22 cellular contexts compared by ENCODE assay signal in genomic region chr20:1855690-1856089, GRCh38. TPM values are rescaled to one million over a fixed set of nuclear protein-coding genes. Genes with fewer than 3 reads are reported as not detected.
DNase-seq lines count a peak whose midpoint lies in the region; ATAC-seq and TF ChIP-seq lines count a peak whose summit lies in the region.
"Had no signal": no experiment of that assay in that cellular context is flagged by ENCODE, and none has a peak within 500 bp of the region (broad histone marks: within the 10 kb centered on the region; RNA-seq: fewer than 3 reads in every experiment).

No MANE protein-coding gene starts in this region.

- H3K4me3 ChIP-seq in Caco-2 (ENCODE audit: low read depth, low read length) (no peak overlapping the region), hepatocyte (no peak overlapping the region)
- H3K4me3 ChIP-seq: A549; BLaER1 treated with 17β-estradiol and CSF1 and Interleukin-3, amounts not matched to agents 10 nM and 100 nM; GM12878 had no signal

- WGBS in hepatocyte (ENCODE audit: low lambda C conversion rate, missing lambda C conversion rate), result 47% methylated on average over 1 of the region's 1 CpG

- H4K20me1 ChIP-seq in hepatocyte (ENCODE audit: insufficient read depth, poor library complexity, severe bottlenecking), result no peaks in the 10 kb centered on the region
- H4K20me1 ChIP-seq: BLaER1 treated with 17β-estradiol and CSF1 and Interleukin-3, amounts not matched to agents 10 nM and 100 nM had no signal

- H3K27me3 Mint-ChIP-seq in activated naive CD4-positive, alpha-beta T cell treated with anti-CD3 and anti-CD28 coated beads, Interleukin-2, amount 50 U/mL, for 24 hours, result no peaks in the 10 kb centered on the region
- H3K27me3 Mint-ChIP-seq in Caco-2 (ENCODE audit: insufficient read depth, unreplicated experiment), result no peaks in the 10 kb centered on the region
- peaks cover 0 to 5% of the 10 kb centered on the region in 2 donors for H3K27me3 Mint-ChIP-seq in stimulated activated naive B cell treated with anti-CD40 and anti-IgM and Interleukin-4, amounts not matched to agents 10 μg/mL and 1 μg/mL and 100 μg/mL, for 72 hours

- peaks cover 51% of the 10 kb centered on the region for H3K4me1 ChIP-seq in Caco-2
- peaks cover 6% of the 10 kb centered on the region for H3K4me1 ChIP-seq in hepatocyte (ENCODE audit: insufficient read depth)
- H3K4me1 ChIP-seq: A549 had no signal

- H3K27me3 ChIP-seq in Caco-2 (replicated peaks; ENCODE audit: control insufficient read depth, insufficient read depth, low read length) (no peaks in the 10 kb centered on the region), hepatocyte (no peaks in the 10 kb centered on the region)

- peaks cover 8% of the 10 kb centered on the region for H3K4me1 Mint-ChIP-seq in activated naive CD4-positive, alpha-beta T cell treated with anti-CD3 and anti-CD28 coated beads, Interleukin-2, amount 50 U/mL, for 24 hours
- H3K4me1 Mint-ChIP-seq in Caco-2 (ENCODE audit: low read depth, unreplicated experiment), result peaks cover 33% of the 10 kb centered on the region
- H3K4me1 Mint-ChIP-seq in stimulated activated naive B cell treated with anti-CD40 and anti-IgM and Interleukin-4, amounts not matched to agents 10 μg/mL and 1 μg/mL and 100 μg/mL, for 72 hours, result peaks cover 38 to 58% of the 10 kb centered on the region in 2 donors

- no peak overlapping the region for H3K4me3 Mint-ChIP-seq in activated naive CD4-positive, alpha-beta T cell treated with anti-CD3 and anti-CD28 coated beads, Interleukin-2, amount 50 U/mL, for 24 hours
- H3K4me3 Mint-ChIP-seq in Caco-2 (ENCODE audit: unreplicated experiment), result peak overlapping the region; percentile 20
- no peak overlapping the region for H3K4me3 Mint-ChIP-seq in stimulated activated naive B cell treated with anti-CD40 and anti-IgM and Interleukin-4, amounts not matched to agents 10 μg/mL and 1 μg/mL and 100 μg/mL, for 72 hours
- H3K4me3 Mint-ChIP-seq: B cell; CD4-positive, alpha-beta T cell; CD8-positive, alpha-beta T cell had no signal

- no peaks in the 10 kb centered on the region for H3K9me3 Mint-ChIP-seq in activated naive CD4-positive, alpha-beta T cell treated with anti-CD3 and anti-CD28 coated beads, Interleukin-2, amount 50 U/mL, for 24 hours
- H3K9me3 Mint-ChIP-seq in activated naive CD4-positive, alpha-beta T cell treated with anti-CD3 and anti-CD28 coated beads, Interleukin-2, amount 50 U/mL, for 72 hours, result no peaks in the 10 kb centered on the region
- H3K9me3 Mint-ChIP-seq in Caco-2 (ENCODE audit: unreplicated experiment), result no peaks in the 10 kb centered on the region
- H3K9me3 Mint-ChIP-seq in stimulated activated naive B cell treated with anti-CD40 and anti-IgM and Interleukin-4, amounts not matched to agents 10 μg/mL and 1 μg/mL and 100 μg/mL, for 72 hours, result no peaks in the 10 kb centered on the region
- H3K9me3 Mint-ChIP-seq: CD8-positive, alpha-beta T cell had no signal

- H3K27ac Mint-ChIP-seq in activated naive CD4-positive, alpha-beta T cell treated with anti-CD3 and anti-CD28 coated beads, Interleukin-2, amount 50 U/mL, for 24 hours, result peak overlapping the region; percentile 37
- H3K27ac Mint-ChIP-seq in activated naive CD4-positive, alpha-beta T cell treated with anti-CD3 and anti-CD28 coated beads, Interleukin-2, amount 50 U/mL, for 72 hours, result no peak overlapping the region
- peak overlapping the region; percentile 74 for H3K27ac Mint-ChIP-seq in Caco-2 (ENCODE audit: unreplicated experiment)
- H3K27ac Mint-ChIP-seq in stimulated activated naive B cell treated with anti-CD40 and anti-IgM and Interleukin-4, amounts not matched to agents 10 μg/mL and 1 μg/mL and 100 μg/mL, for 72 hours, result peak overlapping the region; percentile 20
- H3K27ac Mint-ChIP-seq: B cell; CD4-positive, alpha-beta T cell; CD8-positive, alpha-beta T cell had no signal

- no peak for DNase-seq in activated naive CD4-positive, alpha-beta T cell treated with anti-CD3 and anti-CD28 coated beads, Interleukin-2, amount 50 U/mL, for 72 hours (ENCODE audit: low spot score in 2 of 2)
- DNase-seq in Caco-2 (no peak), hepatocyte (ENCODE audit: low spot score) (no peak), NCI-H1436 treated with DMSO at 0.1 percent for 48 hours (lab: John Stamatoyannopoulos, UW) (no peak)
- DNase-seq in stimulated activated naive B cell treated with anti-CD40 and anti-IgM and Interleukin-4, amounts not matched to agents 10 μg/mL and 1 μg/mL and 100 μg/mL, for 72 hours, result no peak
- DNase-seq: AML-193; CD4-positive, alpha-beta T cell; CD8-positive, alpha-beta T cell; DMS153; DMS53; DMS79; DND-41; EL; GDM1 had no signal

- no peaks in the 10 kb centered on the region for H3K79me2 ChIP-seq in hepatocyte

- POLR2A ChIA-PET in Caco-2 (lab: Charles Lee), result no interaction called here

- no peaks in the 10 kb centered on the region for H3K9me3 ChIP-seq in Caco-2
- H3K9me3 ChIP-seq in hepatocyte (ENCODE audit: low read depth), result no peaks in the 10 kb centered on the region
- H3K9me3 ChIP-seq: A549; BLaER1 treated with 17β-estradiol and CSF1 and Interleukin-3, amounts not matched to agents 10 nM and 100 nM had no signal

- H3K4me2 ChIP-seq in hepatocyte, result no peak overlapping the region
- H3K4me2 ChIP-seq: A549 had no signal

- H3K9me2 ChIP-seq in hepatocyte (replicated peaks; ENCODE audit: insufficient read depth), result no peaks in the 10 kb centered on the region

- H3K27ac ChIP-seq in hepatocyte, result peak overlapping the region; percentile 46
- H3K27ac ChIP-seq: 22Rv1; A549; BLaER1 treated with 17β-estradiol and CSF1 and Interleukin-3, amounts not matched to agents 10 nM and 100 nM; C4-2B had no signal

- intact Hi-C loops in Caco-2 (cut with micrococcal nuclease; ENCODE audit: unreplicated experiment), result loop anchor here (1.0 kb wide), 2 partner anchors 19 to 53 kb away; no protein-coding TSS in a partner anchor

- TF ChIP-seq CTCF in Caco-2 (IDR thresholded peaks at IDR 0.05; ENCODE audit: insufficient read depth in 1 of 2, low read depth in 1 of 2, low read length in 1 of 2, severe bottlenecking in 1 of 2, unreplicated experiment in 1 of 2) (no peak), hepatocyte (IDR thresholded peaks at IDR 0.05; ENCODE audit: poor library complexity) (no peak)

- no TSS peak for BruUV-seq in Caco-2 (replicated peaks; lab: Mats Ljungman, UMichigan)

- H3K36me3 ChIP-seq in Caco-2 (ENCODE audit: control insufficient read depth, insufficient read depth, low read length) (no peaks in the 10 kb centered on the region), hepatocyte (replicated peaks; ENCODE audit: insufficient read depth, low read depth) (no peaks in the 10 kb centered on the region)
- H3K36me3 ChIP-seq: BLaER1 treated with 17β-estradiol and CSF1 and Interleukin-3, amounts not matched to agents 10 nM and 100 nM had no signal

- CTCF ChIA-PET in Caco-2 (lab: Charles Lee), result interaction anchor here (0.8 to 2.5 kb wide), 3 partner anchors 13 to 53 kb away, joined by 4 to 14 read pairs (median 4); no protein-coding TSS in a partner anchor

- no peak overlapping the region for H2AFZ ChIP-seq in hepatocyte

- ATAC-seq in activated naive CD4-positive, alpha-beta T cell treated with anti-CD3 and anti-CD28 coated beads, Interleukin-2, amount 50 U/mL, for 72 hours, result no peak
- ATAC-seq in stimulated activated naive B cell treated with anti-CD40 and anti-IgM and Interleukin-4, amounts not matched to agents 10 μg/mL and 1 μg/mL and 100 μg/mL, for 72 hours (replicated peaks), result no peak
- no peak for ATAC-seq in HG02678 (IDR thresholded peaks at IDR 0.05; ENCODE audit: unreplicated experiment)
- ATAC-seq: A549; CD8-positive, alpha-beta T cell; GM12878 had no signal

- H3K36me3 Mint-ChIP-seq in activated naive CD4-positive, alpha-beta T cell treated with anti-CD3 and anti-CD28 coated beads, Interleukin-2, amount 50 U/mL, for 24 hours, result no peaks in the 10 kb centered on the region
- no peaks in the 10 kb centered on the region for H3K36me3 Mint-ChIP-seq in activated naive CD4-positive, alpha-beta T cell treated with anti-CD3 and anti-CD28 coated beads, Interleukin-2, amount 50 U/mL, for 72 hours
- H3K36me3 Mint-ChIP-seq in Caco-2 (ENCODE audit: insufficient read depth, unreplicated experiment), result no peaks in the 10 kb centered on the region
- no peaks in the 10 kb centered on the region for H3K36me3 Mint-ChIP-seq in stimulated activated naive B cell treated with anti-CD40 and anti-IgM and Interleukin-4, amounts not matched to agents 10 μg/mL and 1 μg/mL and 100 μg/mL, for 72 hours
- H3K36me3 Mint-ChIP-seq: CD8-positive, alpha-beta T cell had no signal

RNA-seq across cellular contexts. Expression of gene SIRPA, which starts 39.5 kb away (rescaled TPM):
- total RNA-seq in activated naive CD4-positive, alpha-beta T cell treated with anti-CD3 and anti-CD28 coated beads, Interleukin-2, amount 50 U/mL, for 72 hours, result under 1 TPM in 1 of 2 donors, not detected in 1; 0.12 TPM
- total RNA-seq in Caco-2 (2022) (31.6 and 33.3 TPM in 2 replicates), hepatocyte (14.0 and 16.0 TPM in 2 replicates)
- polyA plus RNA-seq in hepatocyte, result 14.4 and 18.6 TPM in 2 replicates
- total RNA-seq: CD8-positive, alpha-beta T cell had no signal

Comparison
In these comparisons a context has a peak if more than half of its experiments do, and no peak if none do; other contexts are left out.
1. H3K27ac Mint-ChIP-seq: peak in activated naive CD4-positive, alpha-beta T cell treated with anti-CD3 and anti-CD28 coated beads, Interleukin-2, amount 50 U/mL, for 24 hours (single experiment), Caco-2 (single experiment) and stimulated activated naive B cell treated with anti-CD40 and anti-IgM and Interleukin-4, amounts not matched to agents 10 μg/mL and 1 μg/mL and 100 μg/mL, for 72 hours (single experiment); none in activated naive CD4-positive, alpha-beta T cell treated with anti-CD3 and anti-CD28 coated beads, Interleukin-2, amount 50 U/mL, for 72 hours (0 of 2).
2. RNA of gene SIRPA, which starts 39.5 kb away (total RNA-seq): 31.6 to 33.3 TPM in Caco-2 and 14.0 to 16.0 TPM in hepatocyte; 0.12 TPM in activated naive CD4-positive, alpha-beta T cell treated with anti-CD3 and anti-CD28 coated beads, Interleukin-2, amount 50 U/mL, for 72 hours; every median in the first group is over 10 times any median in the second.